ENCODE assay signal across 8 cellular contexts in genomic region chr14:77616454-77617229, GRCh38. TPM values are rescaled to one million over a fixed set of nuclear protein-coding genes. Genes with fewer than 3 reads are reported as not detected.
A peak's percentile ranks its signal among the peaks of the same experiment; 100 is the strongest.
DNase-seq lines count a peak whose midpoint lies in the region; ATAC-seq and TF ChIP-seq lines count a peak whose summit lies in the region.

Gene SPTLC2, minus strand, starts transcription at chr14:77616637. Its CDS starts 58 bp downstream, at chr14:77616579.

- peak within 1 kb of the TSS; percentile 73 for H2AFZ ChIP-seq in Loucy (ENCODE audit: low read length)

- peak; percentile 44 for TF ChIP-seq CTCF in Loucy (conservative IDR thresholded peaks at IDR 0.05; ENCODE audit: low read length)
- TF ChIP-seq CTCF in natural killer cell (IDR thresholded peaks at IDR 0.05), result no peak

- H3K4me1 Mint-ChIP-seq in natural killer cell, result peaks cover 32 to 48% of the 10 kb centered on the region in 2 donors

- ATAC-seq in natural killer cell, result peak; percentile 92 to 99 (median 94)

- intact Hi-C loops in natural killer cell (cut with micrococcal nuclease), result loop anchor here (1.0 to 5.0 kb wide), 5 partner anchors 34 to 519 kb away; partner anchors contain the start of genes ALKBH1, CIPC, SLIRP and SNW1

- H3K9me3 Mint-ChIP-seq in natural killer cell, result no peaks in the 10 kb centered on the region

- H3K4me1 ChIP-seq in ES-I3 (ENCODE audit: insufficient read depth, low read length), result peaks cover 16% of the 10 kb centered on the region
- H3K4me1 ChIP-seq in Loucy (ENCODE audit: insufficient read depth, low read length, poor library complexity, severe bottlenecking), result peaks cover 27% of the 10 kb centered on the region

- H3K36me3 ChIP-seq in ES-I3 (ENCODE audit: insufficient read depth, low read length) (no peaks in the 10 kb centered on the region), H7 (replicated peaks; ENCODE audit: control insufficient read depth, insufficient read depth, low read length) (no peaks in the 10 kb centered on the region), Loucy (ENCODE audit: insufficient read depth, low read length) (no peaks in the 10 kb centered on the region)

- H3K4me3 ChIP-seq in H7 (ENCODE audit: insufficient read depth, low read depth, low read length), result peak within 1 kb of the TSS; percentile 79
- peak within 1 kb of the TSS; percentile 81 for H3K4me3 ChIP-seq in Loucy (ENCODE audit: low read length, poor library complexity, severe bottlenecking)

- peak within 1 kb of the TSS; percentile 95 for H3K9ac ChIP-seq in ES-I3 (ENCODE audit: low read depth, low read length)
- peak within 1 kb of the TSS; percentile 79 for H3K9ac ChIP-seq in Loucy (ENCODE audit: low read depth, low read length, poor library complexity, severe bottlenecking)

- H3K27me3 ChIP-seq in H7 (ENCODE audit: control insufficient read depth, insufficient read depth, low read length) (no peaks in the 10 kb centered on the region), Loucy (ENCODE audit: insufficient read depth, low read length, poor library complexity, severe bottlenecking) (no peaks in the 10 kb centered on the region)

- H3K79me2 ChIP-seq in Loucy (ENCODE audit: insufficient read depth, low read length), result peaks cover 43% of the 10 kb centered on the region

- DNase-seq in H7 (peak; percentile 98), fibroblast of peridontal ligament (ENCODE audit: extremely low read depth) (peak; percentile 98), natural killer cell (peak; percentile 94)
- DNase-seq in activated T-helper 9 cell treated with anti-CD3 and anti-CD28 coated beads, Interleukin-2, amount 50 U/mL, for 16 hours (ENCODE audit: low read depth), result peak; percentile 96
- peak; percentile 98 for DNase-seq in stimulated activated naive CD4-positive, alpha-beta T cell treated with Interleukin-2 at 50 U/mL for 16 hours (lab: John Stamatoyannopoulos, UW)

- peak within 1 kb of the TSS; percentile 83 to 92 for H3K27ac Mint-ChIP-seq in natural killer cell

- TF ChIP-seq POLR2A in Raji (IDR thresholded peaks at IDR 0.05; ENCODE audit: insufficient read depth, low read depth, low read length), result peak; percentile 61

- H3F3A ChIP-seq in Loucy (ENCODE audit: low read depth), result no peaks in the 10 kb centered on the region

- H3K27me3 Mint-ChIP-seq in natural killer cell (ENCODE audit: low read depth in 2 of 2), result no peaks in the 10 kb centered on the region

- H3K4me3 Mint-ChIP-seq in natural killer cell, result peak within 1 kb of the TSS; percentile 92

- H3K9me3 ChIP-seq in ES-I3 (ENCODE audit: control insufficient read depth, insufficient read depth, low read length) (no peaks in the 10 kb centered on the region), Loucy (ENCODE audit: insufficient read depth, low read depth, low read length) (no peaks in the 10 kb centered on the region)

- H3K4me2 ChIP-seq in Loucy (ENCODE audit: low read depth, low read length, poor library complexity, severe bottlenecking), result peak within 1 kb of the TSS; percentile 88

- peaks cover 31% of the 10 kb centered on the region for H4K20me1 ChIP-seq in Loucy (ENCODE audit: insufficient read depth, low read length, poor library complexity, severe bottlenecking)

- no peaks in the 10 kb centered on the region for H3K9me2 ChIP-seq in Loucy (replicated peaks; ENCODE audit: low read depth, low read length)

- H3K36me3 Mint-ChIP-seq in natural killer cell, result no peaks in the 10 kb centered on the region

RNA-seq across cellular contexts. Expression of gene SPTLC2, which starts in this region (rescaled TPM):
- total RNA-seq in H7 (2014; rRNA removed; shearing (Covaris generic)), result 20.5 and 22.7 TPM in 2 replicates
- total RNA-seq in natural killer cell, result 10 to 100 TPM; 35.2 to 58.6 (median 50.4) TPM

Comparison
In these comparisons a context has a peak if more than half of its experiments do, and no peak if none do; other contexts are left out.
1. Peak in every context shown above with its lines: DNase-seq, ATAC-seq and H3K4me3 ChIP-seq.